In genomic region chr4:163949976-163950601, GRCh38 we compare ENCODE assay signal across 21 cellular contexts.
DNase-seq lines count a peak whose midpoint lies in the region; ATAC-seq, FAIRE-seq and TF ChIP-seq lines count a peak whose summit lies in the region.
"Had no signal": no experiment of that assay in that cellular context is flagged by ENCODE, and none has a peak within 500 bp of the region (broad histone marks: within the 10 kb centered on the region; RNA-seq: fewer than 3 reads in every experiment).

No MANE protein-coding gene starts in this region.

- H3K36me3 ChIP-seq in Karpas-422 (ENCODE audit: insufficient read depth, low read length) (no peaks in the 10 kb centered on the region), kidney (ENCODE audit: control insufficient read depth in 1 of 2, insufficient read depth in 2 of 2, low read length in 2 of 2) (no peaks in the 10 kb centered on the region), gastroesophageal sphincter (no peaks in the 10 kb centered on the region)
- H3K36me3 ChIP-seq: BLaER1 treated with 17β-estradiol and CSF1 and Interleukin-3, amounts not matched to agents 10 nM and 100 nM had no signal

- H3K27me3 Mint-ChIP-seq in activated T-cell treated with anti-CD3 and anti-CD28 coated beads, Interleukin-2, amount 50 U/mL, for 72 hours (ENCODE audit: low read depth), result no peaks in the 10 kb centered on the region
- H3K27me3 Mint-ChIP-seq: CD8-positive, alpha-beta memory T cell; IgD-negative memory B cell had no signal

- TF ChIP-seq CTCF in kidney (IDR thresholded peaks at IDR 0.05; ENCODE audit: borderline replicate concordance, extremely low read depth, insufficient read depth), result no peak
- no peak for TF ChIP-seq CTCF in gastroesophageal sphincter (IDR thresholded peaks at IDR 0.05)

- H3K27ac ChIP-seq in Karpas-422 (ENCODE audit: low read length) (no peak overlapping the region), kidney (ENCODE audit: low read depth in 2 of 2, low read length in 2 of 2) (no peak overlapping the region), gastroesophageal sphincter (no peak overlapping the region)
- H3K27ac ChIP-seq: BLaER1 treated with 17β-estradiol and CSF1 and Interleukin-3, amounts not matched to agents 10 nM and 100 nM; PC-9 had no signal

- H3K4me1 Mint-ChIP-seq in stimulated activated effector memory CD8-positive, alpha-beta T cell treated with anti-CD3 and anti-CD28 coated beads, Interleukin-12 subunit alpha, Interleukin-12 subunit beta, amount 100 ng/mL, for 72 hours, result no peaks in the 10 kb centered on the region
- no peaks in the 10 kb centered on the region for H3K4me1 Mint-ChIP-seq in activated T-cell treated with anti-CD3 and anti-CD28 coated beads, Interleukin-2, amount 50 U/mL, for 72 hours (ENCODE audit: low read depth)
- H3K4me1 Mint-ChIP-seq: CD8-positive, alpha-beta memory T cell; IgD-negative memory B cell had no signal

- intact Hi-C loops in kidney (cut with DNase I), result no loop called here

- H3K27me3 ChIP-seq in Karpas-422 (ENCODE audit: low read length) (no peaks in the 10 kb centered on the region), gastroesophageal sphincter (no peaks in the 10 kb centered on the region)
- H3K27me3 ChIP-seq: BLaER1 treated with 17β-estradiol and CSF1 and Interleukin-3, amounts not matched to agents 10 nM and 100 nM had no signal

- no peaks in the 10 kb centered on the region; the same call in 1 of the 2 replicates for H3K9me2 ChIP-seq in Karpas-422 (replicated peaks; ENCODE audit: insufficient read depth, low read length)

- H3K36me3 Mint-ChIP-seq in stimulated activated effector memory CD8-positive, alpha-beta T cell treated with anti-CD3 and anti-CD28 coated beads, Interleukin-12 subunit alpha, Interleukin-12 subunit beta, amount 100 ng/mL, for 72 hours, result no peaks in the 10 kb centered on the region
- no peaks in the 10 kb centered on the region for H3K36me3 Mint-ChIP-seq in activated T-cell treated with anti-CD3 and anti-CD28 coated beads, Interleukin-2, amount 50 U/mL, for 72 hours (ENCODE audit: insufficient read depth in 2 of 2)
- H3K36me3 Mint-ChIP-seq: CD8-positive, alpha-beta memory T cell; IgD-negative memory B cell had no signal

- no peak overlapping the region for H3K9ac ChIP-seq in Karpas-422 (ENCODE audit: low read length)
- H3K9ac ChIP-seq in kidney (ENCODE audit: low read length in 2 of 2), result no peak overlapping the region
- H3K9ac ChIP-seq: BLaER1 treated with 17β-estradiol and CSF1 and Interleukin-3, amounts not matched to agents 10 nM and 100 nM had no signal

- DNase-seq in Daoy (ENCODE audit: low read depth), result peak; percentile 1
- DNase-seq in Karpas-422, result peak; percentile 53
- peak; percentile 60 for DNase-seq in kidney
- no peak for DNase-seq in stimulated activated effector memory CD8-positive, alpha-beta T cell treated with anti-CD3 and anti-CD28 coated beads, Interleukin-12 subunit alpha, Interleukin-12 subunit beta, amount 100 ng/mL, for 72 hours (ENCODE audit: low spot score in 2 of 2)
- DNase-seq in HCEC 1CT, result no peak
- DNase-seq in activated T-cell treated with anti-CD3 and anti-CD28 coated beads, Interleukin-2, amount 50 U/mL, for 72 hours, result no peak
- no peak for DNase-seq in GM12891 (ENCODE audit: insufficient read length, low spot score)
- DNase-seq: CD8-positive, alpha-beta memory T cell; DMS79 treated with DMSO at 0.1 percent for 48 hours; HFFc6; NCI-H1417; NCI-H187 treated with DMSO at 0.1 percent for 48 hours; NCI-H2171; NCI-H446; NCI-H748 treated with DMSO at 0.1 percent for 48 hours; PC-9 had no signal

- H3K4me2 ChIP-seq in Karpas-422 (ENCODE audit: low read depth, low read length, poor library complexity, severe bottlenecking), result no peak overlapping the region
- H3K4me2 ChIP-seq: BLaER1 treated with 17β-estradiol and CSF1 and Interleukin-3, amounts not matched to agents 10 nM and 100 nM; PC-9 had no signal

- no peak for TF ChIP-seq EP300 in gastroesophageal sphincter (IDR thresholded peaks at IDR 0.05)

- H3K79me2 ChIP-seq in Karpas-422 (ENCODE audit: low read length), result no peaks in the 10 kb centered on the region

- ATAC-seq in stimulated activated effector memory CD8-positive, alpha-beta T cell treated with anti-CD3 and anti-CD28 coated beads, Interleukin-12 subunit alpha, Interleukin-12 subunit beta, amount 100 ng/mL, for 72 hours, result peak; percentile 13
- no peak for ATAC-seq in gastroesophageal sphincter
- no peak for ATAC-seq in activated T-cell treated with anti-CD3 and anti-CD28 coated beads, Interleukin-2, amount 50 U/mL, for 72 hours (replicated peaks in 1 of 2)

- H3K9me3 ChIP-seq in Karpas-422 (ENCODE audit: low read length), result no peaks in the 10 kb centered on the region
- H3K9me3 ChIP-seq in kidney (ENCODE audit: control insufficient read depth in 1 of 2, low read length in 2 of 2), result no peaks in the 10 kb centered on the region
- H3K9me3 ChIP-seq in gastroesophageal sphincter, result no peaks in the 10 kb centered on the region

- H3K4me3 ChIP-seq in Karpas-422 (ENCODE audit: low read length) (no peak overlapping the region), kidney (ENCODE audit: low read length in 2 of 2) (no peak overlapping the region), gastroesophageal sphincter (no peak overlapping the region)
- H3K4me3 ChIP-seq: BLaER1 treated with 17β-estradiol and CSF1 and Interleukin-3, amounts not matched to agents 10 nM and 100 nM; PC-9 had no signal

- H2AFZ ChIP-seq in Karpas-422 (ENCODE audit: low read length), result no peak overlapping the region
- H2AFZ ChIP-seq: PC-9 had no signal

- no peaks in the 10 kb centered on the region for H3K4me1 ChIP-seq in Karpas-422 (ENCODE audit: low read length)
- no peaks in the 10 kb centered on the region for H3K4me1 ChIP-seq in kidney (ENCODE audit: control insufficient read depth in 1 of 2, insufficient read depth in 1 of 2, low read depth in 1 of 2, low read length in 2 of 2)
- no peaks in the 10 kb centered on the region for H3K4me1 ChIP-seq in gastroesophageal sphincter
- H3K4me1 ChIP-seq: BLaER1 treated with 17β-estradiol and CSF1 and Interleukin-3, amounts not matched to agents 10 nM and 100 nM had no signal

- no peaks in the 10 kb centered on the region for H4K20me1 ChIP-seq in Karpas-422 (ENCODE audit: insufficient read depth, low read depth, low read length)
- H4K20me1 ChIP-seq: BLaER1 treated with 17β-estradiol and CSF1 and Interleukin-3, amounts not matched to agents 10 nM and 100 nM had no signal

- no peak for TF ChIP-seq POLR2A in gastroesophageal sphincter (IDR thresholded peaks at IDR 0.05)
- TF ChIP-seq POLR2A in GM12891 (IDR thresholded peaks at IDR 0.05; ENCODE audit: low read depth, low read length), result no peak

- peaks cover 7% of the 10 kb centered on the region for H3K9me3 Mint-ChIP-seq in stimulated activated effector memory CD8-positive, alpha-beta T cell treated with anti-CD3 and anti-CD28 coated beads, Interleukin-12 subunit alpha, Interleukin-12 subunit beta, amount 100 ng/mL, for 72 hours
- peaks cover 0 to 3% of the 10 kb centered on the region in 2 donors for H3K9me3 Mint-ChIP-seq in activated T-cell treated with anti-CD3 and anti-CD28 coated beads, Interleukin-2, amount 50 U/mL, for 72 hours
- H3K9me3 Mint-ChIP-seq: IgD-negative memory B cell had no signal

- H3K27ac Mint-ChIP-seq in stimulated activated effector memory CD8-positive, alpha-beta T cell treated with anti-CD3 and anti-CD28 coated beads, Interleukin-12 subunit alpha, Interleukin-12 subunit beta, amount 100 ng/mL, for 72 hours, result no peak overlapping the region
- no peak overlapping the region for H3K27ac Mint-ChIP-seq in activated T-cell treated with anti-CD3 and anti-CD28 coated beads, Interleukin-2, amount 50 U/mL, for 72 hours
- H3K27ac Mint-ChIP-seq: CD8-positive, alpha-beta memory T cell; HFFc6; IgD-negative memory B cell had no signal

- WGBS in gastroesophageal sphincter (ENCODE audit: low coverage in 1 of 2), 2 donors, result 83% methylated on average over 2 of the region's 11 CpGs; no CpG with 5 or more reads in 1 of the 2 donors

- H3K4me3 Mint-ChIP-seq in stimulated activated effector memory CD8-positive, alpha-beta T cell treated with anti-CD3 and anti-CD28 coated beads, Interleukin-12 subunit alpha, Interleukin-12 subunit beta, amount 100 ng/mL, for 72 hours, result no peak overlapping the region
- H3K4me3 Mint-ChIP-seq in activated T-cell treated with anti-CD3 and anti-CD28 coated beads, Interleukin-2, amount 50 U/mL, for 72 hours, result no peak overlapping the region
- H3K4me3 Mint-ChIP-seq: CD8-positive, alpha-beta memory T cell; HFFc6; IgD-negative memory B cell had no signal

- FAIRE-seq in kidney (lab: Jason Lieb, UNC), result no peak
- no peak for FAIRE-seq in GM12891 (lab: Jason Lieb, UNC)
- FAIRE-seq: A204.1, G401.6 had no signal

TF ChIP-seq in GM12891, 5 proteins besides CTCF, POLR2A, EP300 and RAD21:
- no peak for TF ChIP-seq SPI1 (IDR thresholded peaks at IDR 0.05; ENCODE audit: low read depth, low read length)
- TF ChIP-seq POU2F2 (IDR thresholded peaks at IDR 0.05; ENCODE audit: low read depth, low read length), result no peak
- TF ChIP-seq TAF1 (IDR thresholded peaks at IDR 0.05; ENCODE audit: low read depth, low read length), result no peak
- TF ChIP-seq POLR2AphosphoS5 (IDR thresholded peaks at IDR 0.05; ENCODE audit: low read depth, low read length), result no peak
- no peak for TF ChIP-seq PAX5 (IDR thresholded peaks at IDR 0.05; ENCODE audit: insufficient read depth, low read length, severe bottlenecking)

Comparison
In these comparisons a context has a peak if more than half of its experiments do, and no peak if none do; other contexts are left out.
1. DNase-seq: peak in Daoy (single experiment), Karpas-422 (single experiment) and kidney (single experiment); none in stimulated activated effector memory CD8-positive, alpha-beta T cell treated with anti-CD3 and anti-CD28 coated beads, Interleukin-12 subunit alpha, Interleukin-12 subunit beta, amount 100 ng/mL, for 72 hours (0 of 2), HCEC 1CT (single experiment), activated T-cell treated with anti-CD3 and anti-CD28 coated beads, Interleukin-2, amount 50 U/mL, for 72 hours (0 of 2) and GM12891 (single experiment).